Comparison of ENCODE assay signal across 8 cellular contexts in genomic region chr2:238224636-238225035, GRCh38.
"Had no signal": no experiment of that assay in that cellular context is flagged by ENCODE, and none has a peak within 500 bp of the region (broad histone marks: within the 10 kb centered on the region; RNA-seq: fewer than 3 reads in every experiment).

No MANE protein-coding gene starts in this region.

- ATAC-seq: GM23338, HCT116 had no signal

- DNase-seq: HFFc6, KG1 had no signal

- H3K4me1 ChIP-seq: HAP-1 had no signal

- H3K36me3 ChIP-seq: HAP-1 had no signal

- H3K4me2 ChIP-seq: GM23338 had no signal

- FAIRE-seq: H1, H54, HTR-8/SVneo had no signal

- H2AFZ ChIP-seq: GM23338 had no signal

- H3K4me3 ChIP-seq: GM23338, HAP-1 had no signal

- H3K9me3 ChIP-seq: HAP-1 had no signal
